33 cellular contexts compared by ENCODE assay signal in the genomic region with DNA sequence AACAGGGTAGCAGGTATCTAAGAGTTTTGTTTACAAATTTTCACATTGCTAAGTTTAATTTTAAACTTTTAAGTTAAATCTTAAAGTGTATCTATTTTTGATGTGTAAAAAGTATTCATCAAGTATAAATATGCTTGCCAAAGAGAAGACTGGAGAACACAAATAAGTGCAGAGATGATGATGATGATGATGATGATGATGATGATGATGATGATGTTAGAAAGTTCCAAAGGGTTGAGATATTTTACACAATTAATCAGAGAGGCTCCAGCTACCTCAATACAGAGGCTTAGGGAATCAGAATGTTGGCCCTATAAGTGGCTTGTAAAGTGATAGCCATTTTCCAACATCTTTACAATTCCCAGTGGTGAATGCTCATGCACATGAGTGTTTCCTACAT.
"Had no signal": no experiment of that assay in that cellular context is flagged by ENCODE, and none has a peak within 500 bp of the region (broad histone marks: within the 10 kb centered on the region; RNA-seq: fewer than 3 reads in every experiment).

No MANE protein-coding gene starts in this region.

- H3K4me1 ChIP-seq: ascending aorta, body of pancreas, breast epithelium had no signal

- DNase-seq: activated effector memory CD4-positive, alpha-beta T cell treated with anti-CD3 and anti-CD28 coated beads, Interleukin-2, amount 50 U/mL, for 16 hours; activated effector memory CD4-positive, alpha-beta T cell treated with Interleukin-2 at 50 U/mL for 16 hours; activated gamma-delta T cell; activated gamma-delta T cell treated with Interleukin-2 at 50 U/mL for 16 hours; activated naive CD4-positive, alpha-beta T cell; activated naive CD4-positive, alpha-beta T cell treated with anti-CD3 and anti-CD28 coated beads for 36 hours; activated naive CD4-positive, alpha-beta T cell treated with anti-CD3 and anti-CD28 coated beads, Interleukin-2, amount 10 ng/mL, durations not matched to agents 7 days and 5 days; activated naive CD4-positive, alpha-beta T cell treated with anti-CD3 and anti-CD28 coated beads, Interleukin-2, amount 50 U/mL, for 16 hours; activated naive CD4-positive, alpha-beta T cell treated with Interleukin-2 at 50 U/mL for 16 hours; activated naive CD8-positive, alpha-beta T cell treated with anti-CD3 and anti-CD28 coated beads for 36 hours; activated naive CD8-positive, alpha-beta T cell treated with anti-CD3 and anti-CD28 coated beads, Interleukin-2, amount 10 ng/mL, durations not matched to agents 7 days and 5 days; activated naive CD8-positive, alpha-beta T cell treated with anti-CD3 and anti-CD28 coated beads, Interleukin-2, amount 50 U/mL, for 24 hours; activated T-cell treated with anti-CD3 and anti-CD28 coated beads, Interleukin-2, amount 50 U/mL, for 24 hours; activated T-cell treated with anti-CD3 and anti-CD28 coated beads, Interleukin-2, amount 50 U/mL, for 4 hours; activated T-cell treated with anti-CD3 and anti-CD28 coated beads, Interleukin-2, amount 50 U/mL, for 48 hours; activated T-cell treated with anti-CD3 and anti-CD28 coated beads, Interleukin-2, amount 50 U/mL, for 72 hours; adrenal gland; amniotic stem cell; amygdala; anterior cingulate cortex; aorta; body of pancreas; brain microvascular endothelial cell; caudate nucleus; central memory CD4-positive, alpha-beta T cell; cerebellar nuclear complex had no signal

- H3K9me3 ChIP-seq: adrenal gland, body of pancreas had no signal

- H3K36me3 ChIP-seq: adrenal gland, ascending aorta, brain microvascular endothelial cell, breast epithelium, cardiac muscle cell had no signal

- FAIRE-seq: astrocyte, bronchial epithelial cell had no signal

- H3K27me3 ChIP-seq: adrenal gland, ascending aorta, body of pancreas, brain microvascular endothelial cell, breast epithelium, cardiac muscle cell had no signal

- H3K4me3 ChIP-seq: adrenal gland, ascending aorta, body of pancreas, breast epithelium, cardiac muscle cell had no signal

- ATAC-seq: activated naive CD4-positive, alpha-beta T cell treated with anti-CD3 and anti-CD28 coated beads, Interleukin-2, amount 50 U/mL, for 72 hours; activated naive CD8-positive, alpha-beta T cell treated with anti-CD3 and anti-CD28 coated beads, Interleukin-2, amount 50 U/mL, for 24 hours; activated T-cell treated with anti-CD3 and anti-CD28 coated beads, Interleukin-2, amount 50 U/mL, for 4 hours; activated T-cell treated with anti-CD3 and anti-CD28 coated beads, Interleukin-2, amount 50 U/mL, for 72 hours; activated T-helper 17 cell treated with anti-CD3 and anti-CD28 coated beads, Interleukin-2, amount 50 U/mL, for 72 hours; body of pancreas had no signal

- H3K27ac ChIP-seq: adrenal gland, ascending aorta, body of pancreas, brain microvascular endothelial cell, breast epithelium, cardiac muscle cell had no signal
